ENCODE assay signal across 1 cellular context in genomic region chr10:93074597-93075368, GRCh38.
TF ChIP-seq lines count a peak whose summit lies in the region.

No MANE protein-coding gene starts in this region.

TF ChIP-seq in K562, 482 proteins besides CTCF, POLR2A, EP300 and RAD21:
- TF ChIP-seq E4F1 (CRISPR knock-in tag; IDR thresholded peaks at IDR 0.05; ENCODE audit: borderline replicate concordance) (no peak), CBFA2T2 (conservative IDR thresholded peaks at IDR 0.05) (no peak), HNRNPL (IDR thresholded peaks at IDR 0.05; ENCODE audit: low read depth, low read length) (0 out of 2 replicates have a peak, but pooled peaks have one; percentile 31), DDX20 (tag; IDR thresholded peaks at IDR 0.05; ENCODE audit: low read depth) (no peak), ZNF395 (CRISPR knock-in tag; IDR thresholded peaks at IDR 0.05) (no peak)
TF ChIP-seq in K562: peak in this region for 1.
